ENCODE assay signal across 9 cellular contexts in genomic region chr4:168879178-168879577, GRCh38.
DNase-seq lines count a peak whose midpoint lies in the region; ATAC-seq and TF ChIP-seq lines count a peak whose summit lies in the region.
"Had no signal": no experiment of that assay in that cellular context is flagged by ENCODE, and none has a peak within 500 bp of the region (broad histone marks: within the 10 kb centered on the region; RNA-seq: fewer than 3 reads in every experiment).

No MANE protein-coding gene starts in this region.

- TF ChIP-seq EP300 in esophagus muscularis mucosa (IDR thresholded peaks at IDR 0.05) = no peak
- TF ChIP-seq EP300 in upper lobe of left lung (IDR thresholded peaks at IDR 0.05) = no peak

- H3K4me2 ChIP-seq in mesendoderm (ENCODE audit: low read length) = no peak overlapping the region

- H3K27me3 ChIP-seq in esophagus muscularis mucosa = no peaks in the 10 kb centered on the region
- no peaks in the 10 kb centered on the region for H3K27me3 ChIP-seq in tibial artery
- peaks cover 0 to 10% (median 0%) of the 10 kb centered on the region in 4 donors for H3K27me3 ChIP-seq in upper lobe of left lung
- H3K27me3 ChIP-seq in mesendoderm (ENCODE audit: insufficient read depth, low read length, poor library complexity) = no peaks in the 10 kb centered on the region

- H3K27ac ChIP-seq in esophagus muscularis mucosa (replicated peaks in 1 of 4) (peak overlapping the region; percentile 84 to 90 (median 87)), tibial artery (peak overlapping the region; percentile 78 to 88), upper lobe of left lung (no peak overlapping the region), mesendoderm (ENCODE audit: low read depth, low read length) (no peak overlapping the region)

- no peak overlapping the region for H3K23ac ChIP-seq in mesendoderm (ENCODE audit: low read length)

- H3K4ac ChIP-seq in mesendoderm (ENCODE audit: low read depth, low read length) = no peak overlapping the region

- H4K5ac ChIP-seq in mesendoderm (ENCODE audit: low read length) = no peak overlapping the region

- TF ChIP-seq CTCF in esophagus muscularis mucosa (IDR thresholded peaks at IDR 0.05) (no peak), tibial artery (IDR thresholded peaks at IDR 0.05) (no peak), upper lobe of left lung (IDR thresholded peaks at IDR 0.05) (no peak)

- H3K9ac ChIP-seq in mesendoderm (ENCODE audit: low read length) = no peak overlapping the region

- H2AK5ac ChIP-seq in mesendoderm (ENCODE audit: low read length) = no peak overlapping the region

- H4K8ac ChIP-seq in mesendoderm (ENCODE audit: low read depth, low read length) = no peak overlapping the region

- TF ChIP-seq POLR2A in esophagus muscularis mucosa (IDR thresholded peaks at IDR 0.05; ENCODE audit: low read depth) (no peak), upper lobe of left lung (IDR thresholded peaks at IDR 0.05) (no peak)

- no peak overlapping the region for H3K56ac ChIP-seq in mesendoderm (ENCODE audit: low read length)

- H3K4me3 ChIP-seq in esophagus muscularis mucosa (no peak overlapping the region), tibial artery (no peak overlapping the region), upper lobe of left lung (no peak overlapping the region), mesendoderm (ENCODE audit: low read length) (no peak overlapping the region)

- H3K36me3 ChIP-seq in esophagus muscularis mucosa (peaks cover 13 to 45% (median 36%) of the 10 kb centered on the region in 4 donors), tibial artery (peaks cover 11 to 35% (median 27%) of the 10 kb centered on the region in 3 donors), upper lobe of left lung (peaks cover 0 to 6% (median 0%) of the 10 kb centered on the region in 4 donors), mesendoderm (ENCODE audit: control insufficient read depth, insufficient read depth, low read length) (no peaks in the 10 kb centered on the region)

- H3K4me1 ChIP-seq in esophagus muscularis mucosa (peaks cover 59 to 100% (median 99%) of the 10 kb centered on the region in 4 donors), tibial artery (peaks cover 2 to 99% (median 47%) of the 10 kb centered on the region in 4 donors), upper lobe of left lung (peaks cover 11 to 25% (median 19%) of the 10 kb centered on the region in 4 donors), mesendoderm (ENCODE audit: control insufficient read depth, low read depth, low read length) (no peaks in the 10 kb centered on the region)

- intact Hi-C loops in esophagus muscularis mucosa (cut with DNase I) (loop anchor here (5.0 kb wide), 1 partner anchor 37 kb away; no protein-coding TSS in a partner anchor), tibial artery (cut with DNase I; ENCODE audit: low total_unique reads) (no loop called here)

- H2BK5ac ChIP-seq in mesendoderm (ENCODE audit: low read length) = no peak overlapping the region

- H3K18ac ChIP-seq in mesendoderm (ENCODE audit: low read length) = no peak overlapping the region

- H2BK15ac ChIP-seq in mesendoderm (replicated peaks; ENCODE audit: low read depth) = no peak overlapping the region

- no peak overlapping the region for H2BK120ac ChIP-seq in mesendoderm (ENCODE audit: low read depth, low read length)

- no peaks in the 10 kb centered on the region for H3K79me2 ChIP-seq in mesendoderm (ENCODE audit: control insufficient read depth, insufficient read depth, low read length)

- peak; percentile 23 for ATAC-seq in GM19463 (IDR thresholded peaks at IDR 0.05; ENCODE audit: unreplicated experiment)
- peak; percentile 35 for ATAC-seq in HG03520 (IDR thresholded peaks at IDR 0.05; ENCODE audit: unreplicated experiment)
- ATAC-seq in upper lobe of left lung (ENCODE audit: low FRiP score in 2 of 2) = no peak

- DNase-seq in esophagus muscularis mucosa (ENCODE audit: extremely low spot score) (no peak), tibial artery (no peak), upper lobe of left lung (no peak), mesendoderm (no peak), NCI-H1417 (lab: John Stamatoyannopoulos, UW) (no peak)
- DNase-seq: activated naive CD4-positive, alpha-beta T cell; SW 1271 had no signal

- H3K9me3 ChIP-seq in esophagus muscularis mucosa (no peaks in the 10 kb centered on the region), tibial artery (no peaks in the 10 kb centered on the region), upper lobe of left lung (no peaks in the 10 kb centered on the region)

- no peaks in the 10 kb centered on the region for H3K79me1 ChIP-seq in mesendoderm (ENCODE audit: low read length)

Comparison
In these comparisons a context has a peak if more than half of its experiments do, and no peak if none do; other contexts are left out.
1. ATAC-seq: peak in GM19463 (single experiment) and HG03520 (single experiment); none in upper lobe of left lung (0 of 2).
2. H3K27ac ChIP-seq: peak in esophagus muscularis mucosa (4 of 4) and tibial artery (2 of 2); none in upper lobe of left lung (0 of 4) and mesendoderm (single experiment).